25 cellular contexts compared by ENCODE assay signal in the genomic region with DNA sequence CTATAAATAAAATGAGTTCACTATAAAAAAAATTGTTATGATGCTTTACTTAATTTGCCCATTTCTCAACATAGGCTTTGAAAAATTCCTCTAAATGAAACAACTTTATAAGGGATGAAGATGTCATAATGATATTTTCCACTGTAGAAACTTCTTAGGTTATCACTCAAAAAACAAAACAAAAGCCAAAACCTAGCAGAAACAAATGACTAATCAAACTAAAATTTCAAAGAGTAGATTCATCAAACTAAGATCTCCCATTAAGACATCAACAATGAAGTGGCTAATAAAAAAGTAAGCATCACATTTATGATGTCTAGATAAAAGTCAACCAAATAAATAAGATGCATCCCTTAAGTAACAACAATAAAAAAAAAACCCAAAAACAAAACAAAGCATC.
"Had no signal": no experiment of that assay in that cellular context is flagged by ENCODE, and none has a peak within 500 bp of the region (broad histone marks: within the 10 kb centered on the region; RNA-seq: fewer than 3 reads in every experiment).

No MANE protein-coding gene starts in this region.

- H3K4me1 Mint-ChIP-seq: nephron; stimulated activated memory B cell treated with anti-CD40 and anti-IgM and Interleukin-4, amounts not matched to agents 10 μg/mL and 1 μg/mL and 100 μg/mL, for 72 hours had no signal

- H3K27me3 Mint-ChIP-seq: naive thymus-derived CD4-positive, alpha-beta T cell; progenitor cell of endocrine pancreas; stimulated activated memory B cell treated with anti-CD40 and anti-IgM and Interleukin-4, amounts not matched to agents 10 μg/mL and 1 μg/mL and 100 μg/mL, for 72 hours; type B pancreatic cell had no signal

- DNase-seq: effector CD8-positive, alpha-beta T cell; endodermal cell; foreskin melanocyte; glutamatergic neuron; heart right ventricle; hippocampal formation; left cardiac atrium; left lung; mesendoderm; midbrain; naive thymus-derived CD4-positive, alpha-beta T cell; stimulated activated CD4-positive, alpha-beta T cell treated with anti-CD3 and anti-CD28 coated beads, Interleukin-4, amount 100 ng/mL, for 4 hours; stimulated activated naive CD8-positive, alpha-beta T cell treated with anti-CD3 and anti-CD28 coated beads, Interleukin-15, Interleukin-2, amounts not matched to agents 100 U/mL and 50 U/mL, for 24 hours; substantia nigra; testis; tibial artery had no signal

- H3K9me3 Mint-ChIP-seq: endodermal cell; naive thymus-derived CD4-positive, alpha-beta T cell; nephron; neural progenitor cell; stimulated activated memory B cell treated with anti-CD40 and anti-IgM and Interleukin-4, amounts not matched to agents 10 μg/mL and 1 μg/mL and 100 μg/mL, for 72 hours; type B pancreatic cell had no signal

- H3K4me3 ChIP-seq: esophagus muscularis mucosa, heart right ventricle, left lung, neural progenitor cell, right atrium auricular region, testis, tibial artery had no signal

- H3K4me3 Mint-ChIP-seq: endodermal cell; naive thymus-derived CD4-positive, alpha-beta T cell; nephron; neural progenitor cell; stimulated activated memory B cell treated with anti-CD40 and anti-IgM and Interleukin-4, amounts not matched to agents 10 μg/mL and 1 μg/mL and 100 μg/mL, for 72 hours; type B pancreatic cell had no signal

- H3K27me3 ChIP-seq: esophagus muscularis mucosa, heart right ventricle, left lung, neural progenitor cell, right atrium auricular region, testis, tibial artery had no signal

- H3K36me3 ChIP-seq: heart right ventricle, left lung, neural progenitor cell, right atrium auricular region, tibial artery had no signal

- H3K27ac ChIP-seq: esophagus muscularis mucosa, heart right ventricle, left lung, neural progenitor cell, parathyroid adenoma, right atrium auricular region, testis, tibial artery had no signal

- H3K79me2 ChIP-seq: parathyroid adenoma had no signal

- H3K9ac ChIP-seq: neural progenitor cell, parathyroid adenoma had no signal

- H3K4me2 ChIP-seq: neural progenitor cell had no signal

- H3K27ac Mint-ChIP-seq: endodermal cell; naive thymus-derived CD4-positive, alpha-beta T cell; nephron; neural progenitor cell; progenitor cell of endocrine pancreas; stimulated activated memory B cell treated with anti-CD40 and anti-IgM and Interleukin-4, amounts not matched to agents 10 μg/mL and 1 μg/mL and 100 μg/mL, for 72 hours; type B pancreatic cell had no signal

- ATAC-seq: heart right ventricle; left cardiac atrium; left lung; naive thymus-derived CD4-positive, alpha-beta T cell; sciatic nerve; stimulated activated memory B cell treated with anti-CD40 and anti-IgM and Interleukin-4, amounts not matched to agents 10 μg/mL and 1 μg/mL and 100 μg/mL, for 72 hours; stimulated activated naive CD8-positive, alpha-beta T cell treated with anti-CD3 and anti-CD28 coated beads, Interleukin-15, Interleukin-2, amounts not matched to agents 100 U/mL and 50 U/mL, for 24 hours had no signal

- H3K36me3 Mint-ChIP-seq: neural progenitor cell, type B pancreatic cell had no signal

- H3K9me3 ChIP-seq: esophagus muscularis mucosa, heart right ventricle, left lung, right atrium auricular region, testis, tibial artery had no signal

- H3K4me1 ChIP-seq: left lung, neural progenitor cell, parathyroid adenoma, testis, tibial artery had no signal

- H2AFZ ChIP-seq: neural progenitor cell, parathyroid adenoma had no signal
